1 cellular context compared by ENCODE assay signal in the genomic region with DNA sequence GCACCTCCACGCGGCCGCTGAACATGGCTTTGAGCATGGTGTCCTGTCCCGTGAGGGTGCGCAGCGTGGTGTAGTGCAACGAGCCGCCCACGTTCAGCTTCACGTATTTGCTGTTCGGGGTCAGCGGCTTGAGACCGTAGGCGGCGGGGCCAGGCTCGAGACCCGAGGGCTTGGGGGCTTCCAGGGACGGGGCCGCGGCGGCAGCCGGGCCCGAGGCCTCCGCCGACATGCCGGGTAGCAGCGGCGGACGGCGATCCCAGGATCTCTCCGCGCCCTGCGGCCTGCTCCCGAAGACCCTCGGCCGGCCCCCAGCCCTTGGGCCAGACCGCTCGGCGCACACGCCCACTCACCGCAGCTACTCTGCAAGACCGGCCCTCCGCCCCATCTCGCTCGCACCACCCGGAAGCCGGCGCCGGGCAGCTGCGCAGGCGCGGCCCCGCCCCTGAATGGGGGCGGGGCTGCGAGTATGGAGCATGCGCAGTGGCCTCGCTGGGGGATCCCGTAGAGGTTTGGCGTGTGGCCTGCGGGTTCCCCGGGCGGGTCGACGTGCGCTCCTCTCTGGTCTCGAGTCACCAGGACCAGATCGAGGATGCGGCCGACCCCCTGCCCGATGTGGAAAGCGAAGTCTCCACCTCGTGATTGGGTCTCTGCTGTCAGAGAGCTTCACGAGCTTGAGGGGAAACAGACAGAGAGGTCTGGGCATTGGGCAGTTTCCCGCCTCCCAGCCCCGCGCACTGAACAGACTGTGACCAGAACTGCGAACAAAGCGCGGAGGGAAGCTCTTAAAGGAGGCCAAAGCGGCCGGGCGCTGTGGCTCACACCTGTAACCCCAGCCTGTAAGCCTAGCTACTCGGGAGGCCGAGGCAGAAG.
TF ChIP-seq lines count a peak whose summit lies in the region.

A gene with protein sequence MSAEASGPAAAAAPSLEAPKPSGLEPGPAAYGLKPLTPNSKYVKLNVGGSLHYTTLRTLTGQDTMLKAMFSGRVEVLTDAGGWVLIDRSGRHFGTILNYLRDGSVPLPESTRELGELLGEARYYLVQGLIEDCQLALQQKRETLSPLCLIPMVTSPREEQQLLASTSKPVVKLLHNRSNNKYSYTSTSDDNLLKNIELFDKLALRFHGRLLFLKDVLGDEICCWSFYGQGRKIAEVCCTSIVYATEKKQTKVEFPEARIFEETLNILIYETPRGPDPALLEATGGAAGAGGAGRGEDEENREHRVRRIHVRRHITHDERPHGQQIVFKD (minus strand): TSS at position 422 of the 870 bp plus-strand sequence. CDS start 193 bp downstream, at position 229.

TF ChIP-seq in K562, 482 proteins besides CTCF, POLR2A, EP300 and RAD21 (continued from another document and continues in another):
- TF ChIP-seq, protein P1, sequence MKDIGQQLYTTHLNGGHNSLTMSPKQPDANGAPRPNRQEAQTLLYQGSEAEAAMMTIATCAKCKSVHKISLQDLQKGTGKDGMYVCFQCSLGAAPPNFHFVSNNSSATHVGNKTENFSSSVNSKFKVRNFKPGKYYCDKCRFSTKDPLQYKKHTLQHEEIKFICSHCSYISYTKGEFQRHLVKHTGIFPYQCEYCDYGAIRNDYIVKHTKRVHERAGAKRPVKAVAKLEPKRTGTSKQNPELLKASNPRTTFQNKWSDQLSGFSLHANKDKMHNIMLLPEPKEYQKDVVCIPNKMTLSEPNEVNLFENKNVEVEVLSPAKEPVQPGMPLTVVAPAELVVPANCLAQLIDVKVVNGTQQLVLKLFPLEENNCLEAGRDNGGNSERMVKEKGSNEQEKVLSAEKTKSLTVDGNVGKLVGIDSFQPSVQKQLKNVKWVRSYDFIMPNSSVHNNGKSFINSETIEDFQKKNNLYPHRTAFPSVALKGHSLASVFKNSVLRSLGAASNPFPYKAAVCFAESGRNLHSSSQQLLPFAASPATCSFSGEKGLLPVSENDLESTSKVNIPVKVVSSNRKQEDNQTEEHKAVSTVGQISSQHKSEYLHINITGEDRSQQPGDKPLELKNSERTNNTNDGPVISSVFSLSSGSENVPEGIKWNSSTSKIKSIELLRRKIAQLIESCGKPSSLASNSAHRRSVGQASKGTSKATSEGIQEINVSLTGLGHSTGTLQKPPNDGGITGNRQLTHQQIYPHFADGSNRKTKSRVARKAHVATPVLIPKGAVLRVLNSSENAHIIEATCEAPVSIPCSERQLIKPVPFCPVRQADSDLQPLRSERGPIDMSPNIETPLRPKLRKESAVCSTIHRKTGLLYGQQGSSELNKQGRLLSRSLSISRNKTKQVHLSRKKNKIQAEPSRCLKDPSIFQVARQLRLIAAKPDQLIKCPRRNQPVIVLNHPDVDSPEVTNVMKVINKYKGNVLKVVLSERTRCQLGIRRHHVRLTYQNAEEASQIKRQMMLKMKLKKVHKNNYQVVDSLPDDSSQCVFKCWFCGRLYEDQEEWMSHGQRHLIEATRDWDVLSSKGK (CRISPR knock-in tag; IDR thresholded peaks at IDR 0.05): no peak
- TF ChIP-seq SIRT6 (IDR thresholded peaks at IDR 0.05; ENCODE audit: low read depth, low read length): no peak
- TF ChIP-seq ZNF263 (CRISPR knock-in tag; IDR thresholded peaks at IDR 0.05; ENCODE audit: borderline replicate concordance): 0 out of 2 replicates have a peak, but pooled peaks have one; percentile 6
- no peak; the same call in 1 of the 2 replicates for TF ChIP-seq BCOR (IDR thresholded peaks at IDR 0.05)
- no peak for TF ChIP-seq CBX3 (IDR thresholded peaks at IDR 0.05; ENCODE audit: borderline replicate concordance in 1 of 2, low read length in 2 of 2)
- TF ChIP-seq ZNF584 (CRISPR knock-in tag; IDR thresholded peaks at IDR 0.05; ENCODE audit: low read depth): no peak
- peak; percentile 98 for TF ChIP-seq NRF1 (conservative IDR thresholded peaks at IDR 0.05 in 1 of 2, IDR thresholded peaks at IDR 0.05 in 1 of 2)
- no peak for TF ChIP-seq ESRRB (CRISPR knock-in tag; IDR thresholded peaks at IDR 0.05; ENCODE audit: borderline replicate concordance)
- TF ChIP-seq, protein P2, sequence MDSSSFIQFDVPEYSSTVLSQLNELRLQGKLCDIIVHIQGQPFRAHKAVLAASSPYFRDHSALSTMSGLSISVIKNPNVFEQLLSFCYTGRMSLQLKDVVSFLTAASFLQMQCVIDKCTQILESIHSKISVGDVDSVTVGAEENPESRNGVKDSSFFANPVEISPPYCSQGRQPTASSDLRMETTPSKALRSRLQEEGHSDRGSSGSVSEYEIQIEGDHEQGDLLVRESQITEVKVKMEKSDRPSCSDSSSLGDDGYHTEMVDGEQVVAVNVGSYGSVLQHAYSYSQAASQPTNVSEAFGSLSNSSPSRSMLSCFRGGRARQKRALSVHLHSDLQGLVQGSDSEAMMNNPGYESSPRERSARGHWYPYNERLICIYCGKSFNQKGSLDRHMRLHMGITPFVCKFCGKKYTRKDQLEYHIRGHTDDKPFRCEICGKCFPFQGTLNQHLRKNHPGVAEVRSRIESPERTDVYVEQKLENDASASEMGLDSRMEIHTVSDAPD (CRISPR knock-in tag; IDR thresholded peaks at IDR 0.05): no peak
- TF ChIP-seq, protein P3, sequence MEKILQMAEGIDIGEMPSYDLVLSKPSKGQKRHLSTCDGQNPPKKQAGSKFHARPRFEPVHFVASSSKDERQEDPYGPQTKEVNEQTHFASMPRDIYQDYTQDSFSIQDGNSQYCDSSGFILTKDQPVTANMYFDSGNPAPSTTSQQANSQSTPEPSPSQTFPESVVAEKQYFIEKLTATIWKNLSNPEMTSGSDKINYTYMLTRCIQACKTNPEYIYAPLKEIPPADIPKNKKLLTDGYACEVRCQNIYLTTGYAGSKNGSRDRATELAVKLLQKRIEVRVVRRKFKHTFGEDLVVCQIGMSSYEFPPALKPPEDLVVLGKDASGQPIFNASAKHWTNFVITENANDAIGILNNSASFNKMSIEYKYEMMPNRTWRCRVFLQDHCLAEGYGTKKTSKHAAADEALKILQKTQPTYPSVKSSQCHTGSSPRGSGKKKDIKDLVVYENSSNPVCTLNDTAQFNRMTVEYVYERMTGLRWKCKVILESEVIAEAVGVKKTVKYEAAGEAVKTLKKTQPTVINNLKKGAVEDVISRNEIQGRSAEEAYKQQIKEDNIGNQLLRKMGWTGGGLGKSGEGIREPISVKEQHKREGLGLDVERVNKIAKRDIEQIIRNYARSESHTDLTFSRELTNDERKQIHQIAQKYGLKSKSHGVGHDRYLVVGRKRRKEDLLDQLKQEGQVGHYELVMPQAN (IDR thresholded peaks at IDR 0.05; ENCODE audit: borderline replicate concordance): no peak
- no peak for TF ChIP-seq ZNF589 (CRISPR knock-in tag; IDR thresholded peaks at IDR 0.05; ENCODE audit: low read depth)
- TF ChIP-seq, protein P4, sequence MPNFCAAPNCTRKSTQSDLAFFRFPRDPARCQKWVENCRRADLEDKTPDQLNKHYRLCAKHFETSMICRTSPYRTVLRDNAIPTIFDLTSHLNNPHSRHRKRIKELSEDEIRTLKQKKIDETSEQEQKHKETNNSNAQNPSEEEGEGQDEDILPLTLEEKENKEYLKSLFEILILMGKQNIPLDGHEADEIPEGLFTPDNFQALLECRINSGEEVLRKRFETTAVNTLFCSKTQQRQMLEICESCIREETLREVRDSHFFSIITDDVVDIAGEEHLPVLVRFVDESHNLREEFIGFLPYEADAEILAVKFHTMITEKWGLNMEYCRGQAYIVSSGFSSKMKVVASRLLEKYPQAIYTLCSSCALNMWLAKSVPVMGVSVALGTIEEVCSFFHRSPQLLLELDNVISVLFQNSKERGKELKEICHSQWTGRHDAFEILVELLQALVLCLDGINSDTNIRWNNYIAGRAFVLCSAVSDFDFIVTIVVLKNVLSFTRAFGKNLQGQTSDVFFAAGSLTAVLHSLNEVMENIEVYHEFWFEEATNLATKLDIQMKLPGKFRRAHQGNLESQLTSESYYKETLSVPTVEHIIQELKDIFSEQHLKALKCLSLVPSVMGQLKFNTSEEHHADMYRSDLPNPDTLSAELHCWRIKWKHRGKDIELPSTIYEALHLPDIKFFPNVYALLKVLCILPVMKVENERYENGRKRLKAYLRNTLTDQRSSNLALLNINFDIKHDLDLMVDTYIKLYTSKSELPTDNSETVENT (CRISPR knock-in tag; IDR thresholded peaks at IDR 0.05): peak; percentile 23; the same call in 1 of the 2 replicates
- TF ChIP-seq ZNF197 (CRISPR knock-in tag; IDR thresholded peaks at IDR 0.05; ENCODE audit: low read depth): no peak
- peak; percentile 63 for TF ChIP-seq GABPA (tag; conservative IDR thresholded peaks at IDR 0.05; ENCODE audit: low read depth)
- TF ChIP-seq, protein P5, sequence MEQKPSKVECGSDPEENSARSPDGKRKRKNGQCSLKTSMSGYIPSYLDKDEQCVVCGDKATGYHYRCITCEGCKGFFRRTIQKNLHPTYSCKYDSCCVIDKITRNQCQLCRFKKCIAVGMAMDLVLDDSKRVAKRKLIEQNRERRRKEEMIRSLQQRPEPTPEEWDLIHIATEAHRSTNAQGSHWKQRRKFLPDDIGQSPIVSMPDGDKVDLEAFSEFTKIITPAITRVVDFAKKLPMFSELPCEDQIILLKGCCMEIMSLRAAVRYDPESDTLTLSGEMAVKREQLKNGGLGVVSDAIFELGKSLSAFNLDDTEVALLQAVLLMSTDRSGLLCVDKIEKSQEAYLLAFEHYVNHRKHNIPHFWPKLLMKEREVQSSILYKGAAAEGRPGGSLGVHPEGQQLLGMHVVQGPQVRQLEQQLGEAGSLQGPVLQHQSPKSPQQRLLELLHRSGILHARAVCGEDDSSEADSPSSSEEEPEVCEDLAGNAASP (IDR thresholded peaks at IDR 0.05): no peak
- TF ChIP-seq ZKSCAN1 (IDR thresholded peaks at IDR 0.05; ENCODE audit: low read depth, low read length): no peak
- TF ChIP-seq, protein P6, sequence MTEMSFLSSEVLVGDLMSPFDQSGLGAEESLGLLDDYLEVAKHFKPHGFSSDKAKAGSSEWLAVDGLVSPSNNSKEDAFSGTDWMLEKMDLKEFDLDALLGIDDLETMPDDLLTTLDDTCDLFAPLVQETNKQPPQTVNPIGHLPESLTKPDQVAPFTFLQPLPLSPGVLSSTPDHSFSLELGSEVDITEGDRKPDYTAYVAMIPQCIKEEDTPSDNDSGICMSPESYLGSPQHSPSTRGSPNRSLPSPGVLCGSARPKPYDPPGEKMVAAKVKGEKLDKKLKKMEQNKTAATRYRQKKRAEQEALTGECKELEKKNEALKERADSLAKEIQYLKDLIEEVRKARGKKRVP (CRISPR knock-in tag; IDR thresholded peaks at IDR 0.05): no peak
- TF ChIP-seq, protein P7, sequence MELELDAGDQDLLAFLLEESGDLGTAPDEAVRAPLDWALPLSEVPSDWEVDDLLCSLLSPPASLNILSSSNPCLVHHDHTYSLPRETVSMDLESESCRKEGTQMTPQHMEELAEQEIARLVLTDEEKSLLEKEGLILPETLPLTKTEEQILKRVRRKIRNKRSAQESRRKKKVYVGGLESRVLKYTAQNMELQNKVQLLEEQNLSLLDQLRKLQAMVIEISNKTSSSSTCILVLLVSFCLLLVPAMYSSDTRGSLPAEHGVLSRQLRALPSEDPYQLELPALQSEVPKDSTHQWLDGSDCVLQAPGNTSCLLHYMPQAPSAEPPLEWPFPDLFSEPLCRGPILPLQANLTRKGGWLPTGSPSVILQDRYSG (tag; conservative IDR thresholded peaks at IDR 0.05; ENCODE audit: low read depth): no peak
- no peak for TF ChIP-seq CAMTA2 (CRISPR knock-in tag; conservative IDR thresholded peaks at IDR 0.05)
- peak; percentile 63 for TF ChIP-seq POU5F1 (IDR thresholded peaks at IDR 0.05; ENCODE audit: borderline replicate concordance, low read depth, low read length, partially characterized antibody)
- no peak for TF ChIP-seq PYGO2 (tag; IDR thresholded peaks at IDR 0.05)
- TF ChIP-seq TCFL5 (CRISPR knock-in tag; conservative IDR thresholded peaks at IDR 0.05): no peak
- TF ChIP-seq, protein P8, sequence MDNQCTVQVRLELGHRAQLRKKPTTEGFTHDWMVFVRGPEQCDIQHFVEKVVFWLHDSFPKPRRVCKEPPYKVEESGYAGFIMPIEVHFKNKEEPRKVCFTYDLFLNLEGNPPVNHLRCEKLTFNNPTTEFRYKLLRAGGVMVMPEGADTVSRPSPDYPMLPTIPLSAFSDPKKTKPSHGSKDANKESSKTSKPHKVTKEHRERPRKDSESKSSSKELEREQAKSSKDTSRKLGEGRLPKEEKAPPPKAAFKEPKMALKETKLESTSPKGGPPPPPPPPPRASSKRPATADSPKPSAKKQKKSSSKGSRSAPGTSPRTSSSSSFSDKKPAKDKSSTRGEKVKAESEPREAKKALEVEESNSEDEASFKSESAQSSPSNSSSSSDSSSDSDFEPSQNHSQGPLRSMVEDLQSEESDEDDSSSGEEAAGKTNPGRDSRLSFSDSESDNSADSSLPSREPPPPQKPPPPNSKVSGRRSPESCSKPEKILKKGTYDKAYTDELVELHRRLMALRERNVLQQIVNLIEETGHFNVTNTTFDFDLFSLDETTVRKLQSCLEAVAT (IDR thresholded peaks at IDR 0.05): peak in 1 of 2 experiments; percentile 12; a peak in 1 of 4 replicates
- no peak for TF ChIP-seq NFYB (IDR thresholded peaks at IDR 0.05; ENCODE audit: extremely low read depth, insufficient read length)
- TF ChIP-seq FOXJ2 (tag; IDR thresholded peaks at IDR 0.05): no peak; the same call in 1 of the 2 replicates
- TF ChIP-seq KAT2B (IDR thresholded peaks at IDR 0.05; ENCODE audit: low read depth, low read length): no peak
- no peak for TF ChIP-seq ETV5 (CRISPR knock-in tag; IDR thresholded peaks at IDR 0.05; ENCODE audit: low read depth)
- TF ChIP-seq ZC3H4 (CRISPR knock-in tag; IDR thresholded peaks at IDR 0.05; ENCODE audit: borderline replicate concordance): 0 out of 2 replicates have a peak, but pooled peaks have one; percentile 30
- TF ChIP-seq PTBP1 (IDR thresholded peaks at IDR 0.05; ENCODE audit: low read depth, low read length): no peak
- TF ChIP-seq, protein P9, sequence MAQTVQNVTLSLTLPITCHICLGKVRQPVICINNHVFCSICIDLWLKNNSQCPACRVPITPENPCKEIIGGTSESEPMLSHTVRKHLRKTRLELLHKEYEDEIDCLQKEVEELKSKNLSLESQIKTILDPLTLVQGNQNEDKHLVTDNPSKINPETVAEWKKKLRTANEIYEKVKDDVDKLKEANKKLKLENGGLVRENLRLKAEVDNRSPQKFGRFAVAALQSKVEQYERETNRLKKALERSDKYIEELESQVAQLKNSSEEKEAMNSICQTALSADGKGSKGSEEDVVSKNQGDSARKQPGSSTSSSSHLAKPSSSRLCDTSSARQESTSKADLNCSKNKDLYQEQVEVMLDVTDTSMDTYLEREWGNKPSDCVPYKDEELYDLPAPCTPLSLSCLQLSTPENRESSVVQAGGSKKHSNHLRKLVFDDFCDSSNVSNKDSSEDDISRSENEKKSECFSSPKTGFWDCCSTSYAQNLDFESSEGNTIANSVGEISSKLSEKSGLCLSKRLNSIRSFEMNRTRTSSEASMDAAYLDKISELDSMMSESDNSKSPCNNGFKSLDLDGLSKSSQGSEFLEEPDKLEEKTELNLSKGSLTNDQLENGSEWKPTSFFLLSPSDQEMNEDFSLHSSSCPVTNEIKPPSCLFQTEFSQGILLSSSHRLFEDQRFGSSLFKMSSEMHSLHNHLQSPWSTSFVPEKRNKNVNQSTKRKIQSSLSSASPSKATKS (CRISPR knock-in tag; IDR thresholded peaks at IDR 0.05): no peak
- TF ChIP-seq, protein P10, sequence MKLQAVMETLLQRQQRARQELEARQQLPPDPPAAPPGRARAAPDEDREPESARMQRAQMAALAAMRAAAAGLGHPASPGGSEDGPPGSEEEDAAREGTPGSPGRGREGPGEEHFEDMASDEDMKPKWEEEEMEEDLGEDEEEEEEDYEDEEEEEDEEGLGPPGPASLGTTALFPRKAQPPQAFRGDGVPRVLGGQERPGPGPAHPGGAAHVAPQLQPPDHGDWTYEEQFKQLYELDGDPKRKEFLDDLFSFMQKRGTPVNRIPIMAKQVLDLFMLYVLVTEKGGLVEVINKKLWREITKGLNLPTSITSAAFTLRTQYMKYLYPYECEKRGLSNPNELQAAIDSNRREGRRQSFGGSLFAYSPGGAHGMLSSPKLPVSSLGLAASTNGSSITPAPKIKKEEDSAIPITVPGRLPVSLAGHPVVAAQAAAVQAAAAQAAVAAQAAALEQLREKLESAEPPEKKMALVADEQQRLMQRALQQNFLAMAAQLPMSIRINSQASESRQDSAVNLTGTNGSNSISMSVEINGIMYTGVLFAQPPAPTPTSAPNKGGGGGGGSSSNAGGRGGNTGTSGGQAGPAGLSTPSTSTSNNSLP (IDR thresholded peaks at IDR 0.05; ENCODE audit: borderline replicate concordance, low read depth, low read length): no peak
- peak; percentile 71 for TF ChIP-seq TAF9B (IDR thresholded peaks at IDR 0.05; ENCODE audit: partially characterized antibody)
